Comparison of ENCODE assay signal across 9 cellular contexts in the genomic region with DNA sequence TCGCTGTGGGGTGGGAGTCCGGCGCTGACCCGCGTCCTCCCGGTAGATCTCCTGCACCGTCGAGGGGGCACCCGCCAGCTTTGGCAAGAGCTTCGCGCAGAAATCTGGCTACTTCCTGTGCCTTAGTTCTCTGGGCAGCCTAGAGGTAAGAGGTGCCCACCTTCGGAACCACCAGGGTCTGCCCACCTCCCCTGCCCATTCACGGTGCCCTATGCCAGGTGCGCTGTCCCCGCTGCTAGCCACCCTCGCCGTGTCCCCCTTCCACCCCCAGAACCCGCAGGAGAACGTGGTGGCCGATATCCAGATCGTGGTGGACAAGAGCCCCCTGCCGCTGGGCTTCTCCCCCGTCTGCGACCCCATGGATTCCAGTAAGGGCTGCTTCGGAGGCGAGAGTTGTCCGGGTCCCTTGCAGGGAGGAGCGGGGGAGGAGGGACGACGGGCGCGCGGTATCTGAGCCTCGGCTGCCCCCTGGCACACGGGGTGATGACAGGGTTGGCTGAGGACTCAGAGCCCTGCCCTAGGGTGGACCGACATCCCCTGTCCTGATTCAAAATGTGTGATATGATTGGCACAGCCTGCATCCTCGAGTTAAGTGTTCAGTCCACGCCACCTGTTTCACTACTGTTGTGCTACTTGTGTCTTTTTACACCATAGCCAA. TPM values are rescaled to one million over a fixed set of nuclear protein-coding genes. Genes with fewer than 3 reads are reported as not detected.
DNase-seq lines count a peak whose midpoint lies in the region; ATAC-seq, FAIRE-seq and TF ChIP-seq lines count a peak whose summit lies in the region.
"Had no signal": no experiment of that assay in that cellular context is flagged by ENCODE, and none has a peak within 500 bp of the region (broad histone marks: within the 10 kb centered on the region; RNA-seq: fewer than 3 reads in every experiment).

No MANE protein-coding gene starts in this region.

- peaks cover 33% of the 10 kb centered on the region for H3K4me1 ChIP-seq in OCI-LY7 (ENCODE audit: insufficient read depth, low read length, poor library complexity, severe bottlenecking)
- H3K4me1 ChIP-seq in astrocyte (ENCODE audit: insufficient read depth, low read length), result peaks cover 4% of the 10 kb centered on the region
- H3K4me1 ChIP-seq in smooth muscle cell (ENCODE audit: low read depth), result peaks cover 12% of the 10 kb centered on the region

- H3K9me3 Mint-ChIP-seq in astrocyte (ENCODE audit: unreplicated experiment), result no peaks in the 10 kb centered on the region

- CTCF ChIA-PET in HEK293T (lab: Yijun Ruan, JAX), result interaction anchor here (1.1 kb wide), 1 partner anchor 9 kb away, joined by 3 read pairs; no protein-coding TSS in a partner anchor
- CTCF ChIA-PET in OCI-LY7 (lab: Charles Lee; ENCODE audit: unreplicated experiment), result interaction anchor here (1.0 kb wide), 1 partner anchor 10 kb away, joined by 3 read pairs; no protein-coding TSS in a partner anchor

- peak overlapping the region; percentile 68 for H3K4me2 ChIP-seq in OCI-LY7 (ENCODE audit: low read length)
- peak overlapping the region; percentile 91 for H3K4me2 ChIP-seq in astrocyte (ENCODE audit: low read length)
- peak overlapping the region; percentile 88 for H3K4me2 ChIP-seq in smooth muscle cell

- 14% methylated on average over 38 of the region's 38 CpGs for WGBS in smooth muscle cell (ENCODE audit: low lambda C conversion rate)

- H3K4me3 ChIP-seq in OCI-LY7 (ENCODE audit: low read depth, low read length, poor library complexity, severe bottlenecking) (peak overlapping the region; percentile 69), astrocyte (ENCODE audit: insufficient read depth, low read depth, low read length) (peak overlapping the region; percentile 75), iPS-18c (ENCODE audit: insufficient read depth, low read depth, low read length) (peak overlapping the region; percentile 70), smooth muscle cell (peak overlapping the region; percentile 97)

- POLR2A ChIA-PET in HEK293T (lab: Yijun Ruan, JAX), result interaction anchor here (0.6 to 2.0 kb wide), 7 partner anchors 9 to 154 kb away, joined by 3 to 25 read pairs (median 4); a partner anchor contains a TSS
- POLR2A ChIA-PET in OCI-LY7 (lab: Charles Lee), result interaction anchor here (1.0 to 2.1 kb wide), 2 partner anchors 15 to 46 kb away, joined by 4 to 13 read pairs; a partner anchor contains a TSS

- H3K27ac Mint-ChIP-seq in astrocyte (ENCODE audit: unreplicated experiment), result peak overlapping the region; percentile 92

- H3K9ac ChIP-seq in astrocyte (ENCODE audit: low read length) (peak overlapping the region; percentile 76), smooth muscle cell (ENCODE audit: low read depth) (peak overlapping the region; percentile 78)

- peak overlapping the region; percentile 6; the same call in 1 of the 2 replicates for H2AFZ ChIP-seq in OCI-LY7 (ENCODE audit: low read length)
- H2AFZ ChIP-seq in astrocyte (ENCODE audit: low read depth, low read length), result peak overlapping the region; percentile 97
- peak overlapping the region; percentile 100 for H2AFZ ChIP-seq in smooth muscle cell (ENCODE audit: low read depth)

- peaks cover 9% of the 10 kb centered on the region for H3K36me3 ChIP-seq in OCI-LY7 (ENCODE audit: insufficient read depth, low read length)
- no peaks in the 10 kb centered on the region for H3K36me3 ChIP-seq in astrocyte (ENCODE audit: insufficient read depth, low read length)
- no peaks in the 10 kb centered on the region for H3K36me3 ChIP-seq in smooth muscle cell (ENCODE audit: low read depth)

- intact Hi-C loops in OCI-LY7 (cut with micrococcal nuclease; ENCODE audit: unreplicated experiment), result no loop called here

- peaks cover 6% of the 10 kb centered on the region; the same call in 1 of the 2 replicates for H3K79me2 ChIP-seq in OCI-LY7 (ENCODE audit: insufficient read depth, low read depth, low read length)
- H3K79me2 ChIP-seq in astrocyte (ENCODE audit: insufficient read depth, low read length), result peaks cover 6% of the 10 kb centered on the region
- no peaks in the 10 kb centered on the region for H3K79me2 ChIP-seq in smooth muscle cell (ENCODE audit: low read depth)

- no peak for FAIRE-seq in astrocyte (lab: Jason Lieb, UNC)

- peaks cover 9% of the 10 kb centered on the region for H3K36me3 Mint-ChIP-seq in astrocyte (ENCODE audit: low read depth, unreplicated experiment)

- DNase-seq in DMS79 treated with DMSO at 0.1 percent for 48 hours (lab: John Stamatoyannopoulos, UW), result peak; percentile 6
- DNase-seq in DMS79 (lab: John Stamatoyannopoulos, UW), result no peak
- no peak for DNase-seq in HEK293T (ENCODE audit: extremely low spot score)
- DNase-seq in OCI-LY7 (ENCODE audit: low spot score), result peak; percentile 28
- no peak for DNase-seq in astrocyte (ENCODE audit: low read depth)
- peak; percentile 14 for DNase-seq in smooth muscle cell (lab: John Stamatoyannopoulos, UW; ENCODE audit: unreplicated experiment)

- H3K27ac ChIP-seq in OCI-LY7 (ENCODE audit: low read depth, low read length, poor library complexity, severe bottlenecking), result no peak overlapping the region
- no peak overlapping the region for H3K27ac ChIP-seq in astrocyte (ENCODE audit: low read depth, low read length)
- no peak overlapping the region for H3K27ac ChIP-seq in smooth muscle cell (ENCODE audit: low read depth)

- peaks cover 1% of the 10 kb centered on the region for H3K4me1 Mint-ChIP-seq in astrocyte (ENCODE audit: low read depth, unreplicated experiment)

- H3F3A ChIP-seq in smooth muscle cell (ENCODE audit: low read depth), result peaks cover 8% of the 10 kb centered on the region

- H3K4me3 Mint-ChIP-seq in astrocyte (ENCODE audit: unreplicated experiment), result peak overlapping the region; percentile 89

- H3K27me3 ChIP-seq in astrocyte (ENCODE audit: insufficient read depth, low read length), result peaks cover 5% of the 10 kb centered on the region
- H3K27me3 ChIP-seq in smooth muscle cell (ENCODE audit: low read depth), result no peaks in the 10 kb centered on the region

- ATAC-seq in HG03039 (IDR thresholded peaks at IDR 0.05; ENCODE audit: unreplicated experiment), result no peak

- no peaks in the 10 kb centered on the region for H3K9me2 ChIP-seq in OCI-LY7 (ENCODE audit: insufficient read depth, low read length)

- no peaks in the 10 kb centered on the region for H4K20me1 ChIP-seq in OCI-LY7 (ENCODE audit: insufficient read depth, low read length)
- no peaks in the 10 kb centered on the region for H4K20me1 ChIP-seq in astrocyte (ENCODE audit: insufficient read depth, low read length)
- H4K20me1 ChIP-seq in smooth muscle cell (ENCODE audit: low read depth), result no peaks in the 10 kb centered on the region

- BruUV-seq in OCI-LY7 (replicated peaks; lab: Mats Ljungman, UMichigan), result no TSS peak

- TF ChIP-seq CTCF in OCI-LY7 (conservative IDR thresholded peaks at IDR 0.05; ENCODE audit: low read length) (no peak), astrocyte (IDR thresholded peaks at IDR 0.05; ENCODE audit: insufficient read depth, low read depth, low read length) (no peak), smooth muscle cell (IDR thresholded peaks at IDR 0.05; ENCODE audit: borderline replicate concordance, insufficient read depth, poor library complexity, severe bottlenecking) (no peak)

- H3K9me3 ChIP-seq in OCI-LY7 (ENCODE audit: low read length) (no peaks in the 10 kb centered on the region), astrocyte (ENCODE audit: insufficient read depth, low read depth, low read length) (no peaks in the 10 kb centered on the region), iPS-18c (ENCODE audit: control insufficient read depth, insufficient read depth, low read length) (no peaks in the 10 kb centered on the region), smooth muscle cell (replicated peaks; ENCODE audit: low read depth) (no peaks in the 10 kb centered on the region)

- no peaks in the 10 kb centered on the region for H3K27me3 Mint-ChIP-seq in astrocyte (ENCODE audit: low read depth, unreplicated experiment)

TF ChIP-seq in HEK293T, 16 proteins besides CTCF, POLR2A, EP300 and RAD21:
- TF ChIP-seq ZNF384 (IDR thresholded peaks at IDR 0.05) (no peak), L3MBTL2 (conservative IDR thresholded peaks at IDR 0.05) (peak; percentile 65)
TF ChIP-seq in HEK293T: peak in this region for 1.

RNA-seq across cellular contexts. Expression of a gene that starts 0.5 kb away (rescaled TPM):
- 47.4 and 57.3 TPM in 2 replicates for total RNA-seq in OCI-LY7 (2014; rRNA removed; shearing (Covaris generic))
- total RNA-seq in OCI-LY7 (2022) (55.5 and 65.1 TPM in 2 replicates), astrocyte (41.0 and 50.1 TPM in 2 replicates), smooth muscle cell (46.6 and 68.1 TPM in 2 replicates)
- polyA plus RNA-seq in smooth muscle cell, result 89.6 and 98.1 TPM in 2 replicates

RNA-seq across cellular contexts. Expression of a gene that starts 15.0 kb away (rescaled TPM):
- 101 and 134 TPM in 2 replicates for total RNA-seq in OCI-LY7 (2014; rRNA removed; shearing (Covaris generic))
- total RNA-seq in OCI-LY7 (2022) (114 and 146 TPM in 2 replicates), astrocyte (301 and 376 TPM in 2 replicates), smooth muscle cell (3.7 and 5.2 TPM in 2 replicates)
- polyA plus RNA-seq in smooth muscle cell, result 14.4 and 22.4 TPM in 2 replicates

RNA-seq across cellular contexts. Expression of a gene that starts 26.4 kb away (rescaled TPM):
- total RNA-seq in OCI-LY7 (2014; rRNA removed; shearing (Covaris generic)), result 2.4 and 2.9 TPM in 2 replicates
- 8.5 and 8.8 TPM in 2 replicates for total RNA-seq in OCI-LY7 (2022)
- total RNA-seq in astrocyte, result 14.1 and 15.5 TPM in 2 replicates
- total RNA-seq in smooth muscle cell, result not detected in 2 replicates
- not detected in 2 replicates for polyA plus RNA-seq in smooth muscle cell
- polyA plus RNA-seq: adipose tissue had no signal

RNA-seq across cellular contexts. Expression of a gene that starts 28.1 kb away (rescaled TPM):
- not detected in 2 replicates for total RNA-seq in OCI-LY7 (2014; rRNA removed; shearing (Covaris generic))
- total RNA-seq in OCI-LY7 (2022) (not detected in 2 replicates), astrocyte (0.19 and 0.23 TPM in 2 replicates), smooth muscle cell (0.31 and 1.5 TPM in 2 replicates)
- 0.63 and 1.5 TPM in 2 replicates for polyA plus RNA-seq in smooth muscle cell

RNA-seq across cellular contexts. Expression of a gene that starts 40.3 kb away (rescaled TPM):
- total RNA-seq in OCI-LY7 (2014; rRNA removed; shearing (Covaris generic)), result not detected in 2 replicates
- total RNA-seq in OCI-LY7 (2022) (not detected in 2 replicates), astrocyte (not detected in 2 replicates), smooth muscle cell (0.45 TPM in 1 of 2 replicates, not detected in the other)
- polyA plus RNA-seq in smooth muscle cell, result not detected in 2 replicates

Comparison
In these comparisons a context has a peak if more than half of its experiments do, and no peak if none do; other contexts are left out.
1. DNase-seq: peak in DMS79 treated with DMSO at 0.1 percent for 48 hours (single experiment), OCI-LY7 (single experiment) and smooth muscle cell (single experiment); none in DMS79 (single experiment), HEK293T (single experiment) and astrocyte (single experiment).
2. H2AFZ ChIP-seq: peak in every context shown above with its lines; median percentile 100 in smooth muscle cell; 97 in astrocyte; 6 in OCI-LY7.
3. RNA of a gene that starts 15.0 kb away (total RNA-seq): 301 to 376 TPM in astrocyte and 101 to 146 TPM in OCI-LY7; 3.7 to 5.2 TPM in smooth muscle cell; every median in the first group is over 10 times any median in the second.
4. Peak in every context shown above with its lines, with median percentiles within 50 percentile points of each other: H3K4me2 ChIP-seq and H3K4me3 ChIP-seq.